ENCODE assay signal across 24 cellular contexts in genomic region chr4:72205831-72206230, GRCh38.
"Had no signal": no experiment of that assay in that cellular context is flagged by ENCODE, and none has a peak within 500 bp of the region (broad histone marks: within the 10 kb centered on the region; RNA-seq: fewer than 3 reads in every experiment).

No MANE protein-coding gene starts in this region.

- H3K27ac ChIP-seq: parathyroid adenoma, sigmoid colon, testis had no signal

- H3K4me1 Mint-ChIP-seq: activated naive CD4-positive, alpha-beta T cell treated with anti-CD3 and anti-CD28 coated beads, Interleukin-2, amount 10 ng/mL, durations not matched to agents 7 days and 5 days; brain; nephron progenitor cell; T-helper 17 cell had no signal

- H3K36me3 Mint-ChIP-seq: activated naive CD4-positive, alpha-beta T cell treated with anti-CD3 and anti-CD28 coated beads, Interleukin-2, amount 10 ng/mL, durations not matched to agents 7 days and 5 days; brain; type B pancreatic cell had no signal

- H3K27me3 ChIP-seq: sigmoid colon, testis had no signal

- H3K79me2 ChIP-seq: parathyroid adenoma had no signal

- H3K9me3 ChIP-seq: sigmoid colon, testis had no signal

- H3K27ac Mint-ChIP-seq: activated naive CD4-positive, alpha-beta T cell treated with anti-CD3 and anti-CD28 coated beads, Interleukin-2, amount 10 ng/mL, durations not matched to agents 7 days and 5 days; brain; nephron progenitor cell; T-helper 17 cell; type B pancreatic cell had no signal

- H3K4me3 Mint-ChIP-seq: activated naive CD4-positive, alpha-beta T cell treated with anti-CD3 and anti-CD28 coated beads, Interleukin-2, amount 10 ng/mL, durations not matched to agents 7 days and 5 days; brain; nephron progenitor cell; T-helper 17 cell; type B pancreatic cell had no signal

- H3K4me1 ChIP-seq: parathyroid adenoma, sigmoid colon, testis had no signal

- H3K36me3 ChIP-seq: sigmoid colon had no signal

- H3K27me3 Mint-ChIP-seq: activated naive CD4-positive, alpha-beta T cell treated with anti-CD3 and anti-CD28 coated beads, Interleukin-2, amount 10 ng/mL, durations not matched to agents 7 days and 5 days; brain; T-helper 17 cell; type B pancreatic cell had no signal

- H3K9me3 Mint-ChIP-seq: activated naive CD4-positive, alpha-beta T cell treated with anti-CD3 and anti-CD28 coated beads, Interleukin-2, amount 10 ng/mL, durations not matched to agents 7 days and 5 days; brain; nephron progenitor cell; type B pancreatic cell had no signal

- H3K4me3 ChIP-seq: sigmoid colon, testis had no signal

- DNase-seq: activated CD4-positive, alpha-beta T cell treated with anti-CD3 and anti-CD28 coated beads for 4 hours; activated CD4-positive, alpha-beta T cell treated with anti-CD3 and anti-CD28 coated beads, Interleukin-2, amount 50 U/mL, for 48 hours; activated CD4-positive, CD25-positive, alpha-beta regulatory T cell; activated effector memory CD4-positive, alpha-beta T cell treated with anti-CD3 and anti-CD28 coated beads, Interleukin-2, amount 50 U/mL, for 16 hours; activated naive CD4-positive, alpha-beta T cell treated with anti-CD3 and anti-CD28 coated beads, Interleukin-2, amount 10 ng/mL, durations not matched to agents 7 days and 5 days; caudate nucleus; dermis blood vessel endothelial cell; effector CD8-positive, alpha-beta T cell; foreskin melanocyte; glutamatergic neuron; hippocampal formation; left cardiac atrium; mesenchymal stem cell; nephron progenitor cell; sigmoid colon; stimulated activated CD4-positive, alpha-beta T cell treated with anti-CD3 and anti-CD28 coated beads, Interleukin-4, amount 100 ng/mL, for 1 hour; stimulated activated naive CD4-positive, alpha-beta T cell; SW 1271; T-helper 17 cell; testis had no signal

- H2AFZ ChIP-seq: parathyroid adenoma had no signal

- ATAC-seq: esophagus mucosa, left cardiac atrium, T-helper 17 cell had no signal

- H3K9ac ChIP-seq: parathyroid adenoma had no signal
